9 cellular contexts compared by ENCODE assay signal in the genomic region with DNA sequence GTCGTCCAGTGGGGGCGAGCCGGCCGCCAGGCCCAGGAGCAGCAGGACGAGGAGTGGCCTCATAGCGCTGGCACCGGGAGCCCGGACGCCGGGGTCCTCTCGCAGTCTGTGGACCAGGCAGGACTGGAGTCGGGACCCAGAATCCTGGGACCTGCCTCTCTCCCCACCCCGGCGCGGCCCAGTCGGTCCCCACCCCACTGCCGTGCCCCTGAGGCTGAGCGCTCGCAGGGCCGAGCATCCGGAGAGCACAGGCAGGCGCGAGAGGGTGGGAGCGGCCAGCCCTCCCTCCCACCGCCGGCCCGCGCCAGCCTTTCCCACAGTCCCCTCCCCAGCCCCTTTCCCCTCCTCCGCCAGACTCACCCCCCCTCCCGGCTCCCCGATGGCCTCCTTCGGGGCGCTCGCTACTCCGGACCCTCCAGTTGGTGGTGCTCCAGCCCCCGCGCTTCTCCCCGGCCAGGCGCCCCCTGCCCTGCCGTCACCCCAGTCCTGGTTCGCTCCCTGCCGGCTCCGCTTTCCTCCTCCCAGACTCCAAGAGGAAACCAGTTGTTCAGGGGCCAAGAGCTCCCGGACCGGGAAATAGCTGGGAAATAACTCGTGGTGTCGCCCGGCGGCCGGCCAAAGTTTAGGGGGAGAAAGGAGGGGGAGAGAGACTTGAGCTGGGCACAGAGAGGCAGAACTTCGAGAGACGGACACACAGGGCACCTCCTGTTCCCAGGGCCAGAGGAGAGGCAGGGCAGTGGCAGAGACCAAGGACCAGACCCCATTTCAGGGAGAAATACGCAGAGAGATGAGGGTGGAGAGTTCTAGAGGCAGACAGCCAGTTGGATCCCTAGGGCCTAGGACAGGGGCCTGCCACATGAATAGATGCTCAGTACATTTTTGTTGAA. TPM values are rescaled to one million over a fixed set of nuclear protein-coding genes. Genes with fewer than 3 reads are reported as not detected.
DNase-seq lines count a peak whose midpoint lies in the region; ATAC-seq, FAIRE-seq and TF ChIP-seq lines count a peak whose summit lies in the region.
"Had no signal": no experiment of that assay in that cellular context is flagged by ENCODE, and none has a peak within 500 bp of the region (broad histone marks: within the 10 kb centered on the region; RNA-seq: fewer than 3 reads in every experiment).

A gene with protein sequence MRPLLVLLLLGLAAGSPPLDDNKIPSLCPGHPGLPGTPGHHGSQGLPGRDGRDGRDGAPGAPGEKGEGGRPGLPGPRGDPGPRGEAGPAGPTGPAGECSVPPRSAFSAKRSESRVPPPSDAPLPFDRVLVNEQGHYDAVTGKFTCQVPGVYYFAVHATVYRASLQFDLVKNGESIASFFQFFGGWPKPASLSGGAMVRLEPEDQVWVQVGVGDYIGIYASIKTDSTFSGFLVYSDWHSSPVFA (minus strand): TSS at position 549 of the 887 bp plus-strand sequence. CDS start 486 bp downstream, at position 63.

- DNase-seq in K562 (ENCODE audit: extremely low read depth in 1 of 4, low spot score in 3 of 4) (peak in 2 of 4 experiments; percentile 35 to 43), renal cortical epithelial cell (ENCODE audit: low read depth) (peak; percentile 33), erythroblast (lab: John Stamatoyannopoulos, UW) (no peak), inferior parietal cortex (ENCODE audit: extremely low spot score) (no peak)
- no peak for DNase-seq in activated CD4-positive, alpha-beta T cell treated with anti-CD3 and anti-CD28 coated beads for 36 hours

- H4K20me1 ChIP-seq in K562 (replicated peaks; ENCODE audit: control insufficient read depth, insufficient read depth, low read length), result no peaks in the 10 kb centered on the region

- H3K9ac ChIP-seq in ES-I3 (ENCODE audit: low read depth, low read length) (peak within 1 kb of the TSS; percentile 65), K562 (ENCODE audit: insufficient read depth in 1 of 2, low read depth in 2 of 2, low read length in 2 of 2) (peak within 1 kb of the TSS; percentile 63 to 92; a peak in 3 of 4 replicates)

- H3K9me3 ChIP-seq in ES-I3 (ENCODE audit: control insufficient read depth, insufficient read depth, low read length), result no peaks in the 10 kb centered on the region
- H3K9me3 ChIP-seq in K562 (replicated peaks; ENCODE audit: control insufficient read depth, insufficient read depth, low read depth, low read length), result no peaks in the 10 kb centered on the region

- H3K4me1 ChIP-seq in ES-I3 (ENCODE audit: insufficient read depth, low read length) (peaks cover 19% of the 10 kb centered on the region; the same call in 1 of the 2 replicates), K562 (replicated peaks in 1 of 2; ENCODE audit: control insufficient read depth in 2 of 2, insufficient read depth in 2 of 2, low read length in 2 of 2) (peaks cover 23 to 60% of the 10 kb centered on the region in 2 experiments; a peak in 4 of 5 replicates)

- TF ChIP-seq CTCF in K562 (IDR thresholded peaks at IDR 0.05 in 2 of 3, conservative IDR thresholded peaks at IDR 0.05 in 1 of 3; ENCODE audit: insufficient read depth in 2 of 3, low read depth in 1 of 3, low read length in 3 of 3), result no peak

- H3K27me3 Mint-ChIP-seq in activated CD4-positive, alpha-beta T cell treated with anti-CD3 and anti-CD28 coated beads for 36 hours, result peaks cover 27% of the 10 kb centered on the region

- H3K36me3 Mint-ChIP-seq in activated CD4-positive, alpha-beta T cell treated with anti-CD3 and anti-CD28 coated beads for 36 hours (ENCODE audit: low read depth), result peaks cover 7% of the 10 kb centered on the region

- in situ Hi-C loops in K562 (cut with MboI), result no loop called here

- TF ChIP-seq POLR2A in K562 (conservative IDR thresholded peaks at IDR 0.05) (no peak), erythroblast (IDR thresholded peaks at IDR 0.05; ENCODE audit: low read length) (no peak)

- no peak within 1 kb of the TSS for H3K27ac Mint-ChIP-seq in activated CD4-positive, alpha-beta T cell treated with anti-CD3 and anti-CD28 coated beads for 36 hours

- TF ChIP-seq RAD21 in K562 (CRISPR knock-in tag; conservative IDR thresholded peaks at IDR 0.05 in 1 of 2, IDR thresholded peaks at IDR 0.05 in 1 of 2), result no peak

- no peaks in the 10 kb centered on the region for H3K9me1 ChIP-seq in K562 (ENCODE audit: control insufficient read depth, insufficient read depth, low read length)

- intact Hi-C loops in K562 (cut with micrococcal nuclease), result no loop called here
- intact Hi-C loops in activated CD4-positive, alpha-beta T cell treated with anti-CD3 and anti-CD28 coated beads for 36 hours (cut with DNase I, micrococcal nuclease), result no loop called here

- peaks cover 26% of the 10 kb centered on the region for H3K4me1 Mint-ChIP-seq in activated CD4-positive, alpha-beta T cell treated with anti-CD3 and anti-CD28 coated beads for 36 hours

- H3K36me3 ChIP-seq in ES-I3 (ENCODE audit: insufficient read depth, low read length), result no peaks in the 10 kb centered on the region
- peaks cover 16% of the 10 kb centered on the region; the same call in 1 of the 3 replicates for H3K36me3 ChIP-seq in K562 (ENCODE audit: control insufficient read depth, insufficient read depth, low read length)

- H3K4me2 ChIP-seq in K562 (ENCODE audit: insufficient read depth, low read length), result peak within 1 kb of the TSS; percentile 66

- H3K4me3 ChIP-seq in K562 (peak within 1 kb of the TSS; percentile 37), iPS-11a (ENCODE audit: low read depth, low read length) (peak within 1 kb of the TSS; percentile 33)

- no peak for FAIRE-seq in K562 (lab: Jason Lieb, UNC)
- FAIRE-seq: TTC549 had no signal

- no peak for TF ChIP-seq EP300 in K562 (IDR thresholded peaks at IDR 0.05; ENCODE audit: low read length)

- CTCF ChIA-PET in K562 (lab: Yijun Ruan, JAX; ENCODE audit: low intra/inter-chr PET ratio), result interaction anchor here (0.7 to 1.2 kb wide), 3 partner anchors 16 to 135 kb away, joined by 3 to 6 read pairs (median 4); no protein-coding TSS in a partner anchor
- CTCF ChIA-PET in activated CD4-positive, alpha-beta T cell treated with anti-CD3 and anti-CD28 coated beads for 36 hours (lab: Charles Lee), result interaction anchor here (0.6 to 3.7 kb wide), 12 partner anchors 9 to 275 kb away, joined by 3 to 69 read pairs (median 3); no protein-coding TSS in a partner anchor

- no TSS peak for BruUV-seq in K562 (replicated peaks; lab: Mats Ljungman, UMichigan)

- ATAC-seq in K562, result peak; percentile 25
- ATAC-seq in activated CD4-positive, alpha-beta T cell treated with anti-CD3 and anti-CD28 coated beads for 36 hours, result no peak
- no peak for ATAC-seq in HG02798 (IDR thresholded peaks at IDR 0.05; ENCODE audit: poor library complexity, unreplicated experiment)

- no peak within 1 kb of the TSS for H3K4me3 Mint-ChIP-seq in activated CD4-positive, alpha-beta T cell treated with anti-CD3 and anti-CD28 coated beads for 36 hours

- peak within 1 kb of the TSS; percentile 91 for H2AFZ ChIP-seq in K562 (ENCODE audit: low read depth, low read length)

- H3K27me3 ChIP-seq in K562 (ENCODE audit: control insufficient read depth in 2 of 2, insufficient read depth in 2 of 2, low read length in 2 of 2), result peaks cover 0 to 14% of the 10 kb centered on the region in 2 experiments; a peak in 3 of 5 replicates

- peaks cover 19% of the 10 kb centered on the region for H3K79me2 ChIP-seq in K562 (ENCODE audit: control insufficient read depth, insufficient read depth, low read length)

- POLR2A ChIA-PET in K562 (lab: Yijun Ruan, JAX), result interaction anchor here (0.6 to 1.4 kb wide), 4 partner anchors 8 to 1073 kb away, joined by 3 to 8 read pairs (median 4); no protein-coding TSS in a partner anchor
- POLR2A ChIA-PET in activated CD4-positive, alpha-beta T cell treated with anti-CD3 and anti-CD28 coated beads for 36 hours (lab: Charles Lee), result no interaction called here

- H3K27ac ChIP-seq in K562 (ENCODE audit: extremely low read depth, low read depth, low read length), result peak within 1 kb of the TSS; percentile 52; the same call in 2 of the 3 replicates

- no peaks in the 10 kb centered on the region for H3K9me3 Mint-ChIP-seq in activated CD4-positive, alpha-beta T cell treated with anti-CD3 and anti-CD28 coated beads for 36 hours (ENCODE audit: low read depth)

- WGBS in K562 (ENCODE audit: insufficient coverage, low coverage, missing lambda C conversion rate), result 57% methylated on average over 13 of the region's 53 CpGs

TF ChIP-seq in K562, 482 proteins besides CTCF, POLR2A, EP300 and RAD21 (continues in another document):
- peak; percentile 17 for TF ChIP-seq HNRNPK (IDR thresholded peaks at IDR 0.05; ENCODE audit: low read depth, low read length, poor library complexity, severe bottlenecking)

RNA-seq across cellular contexts. Expression of the gene that starts here (rescaled TPM):
- 0.95 TPM in 1 of 2 replicates, not detected in the other for total RNA-seq in K562 (2011; cell fraction: chromatin; rRNA removed; ENCODE audit: low replicate concordance)
- total RNA-seq in K562 (2011; cell fraction: nucleolus; rRNA removed), result 1.1 and 1.2 TPM in 2 replicates
- total RNA-seq in K562 (2011; cell fraction: nucleoplasm; rRNA removed), result 0.88 TPM in 1 of 2 replicates, not detected in the other
- 0.18 and 0.82 TPM in 2 replicates for total RNA-seq in K562 (2014; rRNA removed)
- total RNA-seq in K562 (2014; rRNA removed; fragmentation: Illumina TruSeq; extraction: Trizol), result 0.13 and 0.18 TPM in 2 replicates
- 0.22 TPM in 1 of 2 replicates, not detected in the other for total RNA-seq in K562 (2015; rRNA removed; fragmentation: Illumina TruSeq; extraction: Trizol)
- total RNA-seq in K562 (2021), result 0.47 and 0.65 TPM in 2 replicates
- polyA plus RNA-seq in K562 (2011; rRNA removed), result 0.35 and 0.41 TPM in 2 replicates
- polyA plus RNA-seq in K562 (2011; cell fraction: cytosol; rRNA removed), result 0.46 and 1.2 TPM in 2 replicates
- 1.4 and 1.5 TPM in 2 replicates for polyA plus RNA-seq in K562 (2011; cell fraction: nucleus; rRNA removed)
- 0.35 and 0.79 TPM in 2 replicates for polyA plus RNA-seq in K562 (2012)
- polyA plus RNA-seq in K562 (2014; fragmentation: Illumina TruSeq; extraction: Trizol), result 0.19 and 0.25 TPM in 2 replicates
- polyA plus RNA-seq in K562 (2014; fragmentation: Nextera tagmentation; extraction: Ambion mirVana), result under 1 TPM in 1 of 2 experiments, not detected in 1; 0.07 TPM
- 0.45 and 0.76 TPM in 2 replicates for polyA plus RNA-seq in K562 (2014; rRNA removed)
- polyA minus RNA-seq in K562 (2011; rRNA and poly(A)+ RNA removed), result 0.12 TPM in 1 of 2 replicates, not detected in the other
- polyA minus RNA-seq in K562 (2011; cell fraction: cytosol; rRNA and poly(A)+ RNA removed), result not detected in 2 replicates
- 0.44 and 0.54 TPM in 2 replicates for polyA minus RNA-seq in K562 (2011; cell fraction: nucleus; rRNA and poly(A)+ RNA removed)
- total RNA-seq in renal cortical epithelial cell, result 5.6 and 15.7 TPM in 2 replicates
- not detected for total RNA-seq in activated CD4-positive, alpha-beta T cell treated with anti-CD3 and anti-CD28 coated beads for 36 hours
